ENCODE assay signal across 33 cellular contexts in the genomic region with DNA sequence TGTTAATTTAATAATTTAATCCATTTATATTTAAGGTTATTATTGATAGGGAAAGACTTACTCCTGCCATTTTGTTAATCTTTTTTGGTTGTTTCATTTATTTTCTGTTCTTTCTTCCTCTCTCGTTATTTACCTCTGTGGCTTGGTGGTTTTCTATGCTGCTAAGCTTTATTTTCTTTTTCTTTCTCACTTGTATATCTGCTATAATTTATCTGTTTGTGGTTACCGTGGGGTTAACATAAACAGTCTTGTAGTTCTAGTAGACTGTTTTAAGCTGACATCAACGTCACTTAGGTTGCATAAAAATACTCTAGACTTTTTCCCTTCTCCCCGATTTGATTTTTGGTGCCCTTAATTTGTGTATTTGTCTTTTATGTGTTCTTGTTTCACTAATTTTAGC.
"Had no signal": no experiment of that assay in that cellular context is flagged by ENCODE, and none has a peak within 500 bp of the region (broad histone marks: within the 10 kb centered on the region; RNA-seq: fewer than 3 reads in every experiment).

No MANE protein-coding gene starts in this region.

- H3K4me1 ChIP-seq: foreskin keratinocyte, gastrocnemius medialis, heart left ventricle had no signal

- H3K36me3 Mint-ChIP-seq: activated CD8-positive, alpha-beta memory T cell treated with anti-CD3 and anti-CD28 coated beads, Interleukin-2, amount 10 ng/mL, durations not matched to agents 7 days and 5 days; activated naive CD8-positive, alpha-beta T cell had no signal

- ATAC-seq: activated CD4-positive, alpha-beta T cell treated with anti-CD3 and anti-CD28 coated beads for 36 hours; activated CD8-positive, alpha-beta memory T cell treated with anti-CD3 and anti-CD28 coated beads, Interleukin-2, amount 10 ng/mL, durations not matched to agents 7 days and 5 days; activated CD8-positive, alpha-beta T cell treated with anti-CD3 and anti-CD28 coated beads for 36 hours; esophagus mucosa; foreskin keratinocyte; gastrocnemius medialis; heart left ventricle; T-helper 17 cell had no signal

- H3K9me3 Mint-ChIP-seq: activated CD4-positive, alpha-beta T cell treated with anti-CD3 and anti-CD28 coated beads, Interleukin-2, amount 10 ng/mL, durations not matched to agents 7 days and 5 days; endodermal cell had no signal

- H3K27ac ChIP-seq: brain microvascular endothelial cell, coronary artery, dorsolateral prefrontal cortex, foreskin keratinocyte, gastrocnemius medialis, heart left ventricle had no signal

- H3K36me3 ChIP-seq: brain microvascular endothelial cell, gastrocnemius medialis, heart left ventricle had no signal

- H3K27me3 ChIP-seq: brain microvascular endothelial cell, dorsolateral prefrontal cortex, foreskin keratinocyte, gastrocnemius medialis, heart left ventricle had no signal

- H3K27me3 Mint-ChIP-seq: activated CD4-positive, alpha-beta T cell treated with anti-CD3 and anti-CD28 coated beads for 36 hours; activated CD4-positive, alpha-beta T cell treated with anti-CD3 and anti-CD28 coated beads, Interleukin-2, amount 10 ng/mL, durations not matched to agents 7 days and 5 days; activated CD8-positive, alpha-beta memory T cell treated with anti-CD3 and anti-CD28 coated beads, Interleukin-2, amount 10 ng/mL, durations not matched to agents 7 days and 5 days; activated CD8-positive, alpha-beta T cell treated with anti-CD3 and anti-CD28 coated beads for 36 hours; activated naive CD8-positive, alpha-beta T cell; central memory CD8-positive, alpha-beta T cell; dendritic cell treated with granulocyte-macrophage colony-stimulating factor and Interleukin-4, amounts not matched to agents 40 ng/mL and 50 ng/mL, for 4 days; T-helper 17 cell had no signal

- H3K27ac Mint-ChIP-seq: activated CD4-positive, alpha-beta T cell treated with anti-CD3 and anti-CD28 coated beads for 36 hours; activated CD4-positive, alpha-beta T cell treated with anti-CD3 and anti-CD28 coated beads, Interleukin-2, amount 10 ng/mL, durations not matched to agents 7 days and 5 days; activated CD8-positive, alpha-beta memory T cell treated with anti-CD3 and anti-CD28 coated beads, Interleukin-2, amount 10 ng/mL, durations not matched to agents 7 days and 5 days; activated CD8-positive, alpha-beta T cell treated with anti-CD3 and anti-CD28 coated beads for 36 hours; activated naive CD8-positive, alpha-beta T cell; activated T-helper 1 cell treated with anti-CD3 and anti-CD28 coated beads, Interleukin-12 subunit alpha, Interleukin-12 subunit beta, Interleukin-2, Interleukin-4 antibody, amounts not matched to agents 30 ng/mL and 10 ng/mL and 1 ng/mL, durations not matched to agents 14 hours and 24 hours and 36 hours; dendritic cell treated with granulocyte-macrophage colony-stimulating factor and Interleukin-4, amounts not matched to agents 40 ng/mL and 50 ng/mL, for 4 days; endodermal cell; T-helper 17 cell; T-helper 2 cell treated with Interferon-gamma antibody and Interleukin-4, amounts not matched to agents 5 μg/mL and 100 μg/mL, for 36 hours had no signal

- H3K4me3 Mint-ChIP-seq: activated CD4-positive, alpha-beta T cell treated with anti-CD3 and anti-CD28 coated beads for 36 hours; activated CD4-positive, alpha-beta T cell treated with anti-CD3 and anti-CD28 coated beads, Interleukin-2, amount 10 ng/mL, durations not matched to agents 7 days and 5 days; activated CD8-positive, alpha-beta memory T cell treated with anti-CD3 and anti-CD28 coated beads, Interleukin-2, amount 10 ng/mL, durations not matched to agents 7 days and 5 days; activated CD8-positive, alpha-beta T cell treated with anti-CD3 and anti-CD28 coated beads for 36 hours; activated naive CD8-positive, alpha-beta T cell; activated T-helper 1 cell treated with anti-CD3 and anti-CD28 coated beads, Interleukin-12 subunit alpha, Interleukin-12 subunit beta, Interleukin-2, Interleukin-4 antibody, amounts not matched to agents 30 ng/mL and 10 ng/mL and 1 ng/mL, durations not matched to agents 14 hours and 24 hours and 36 hours; central memory CD8-positive, alpha-beta T cell; dendritic cell treated with granulocyte-macrophage colony-stimulating factor and Interleukin-4, amounts not matched to agents 40 ng/mL and 50 ng/mL, for 4 days; endodermal cell; T-helper 17 cell; T-helper 2 cell treated with Interferon-gamma antibody and Interleukin-4, amounts not matched to agents 5 μg/mL and 100 μg/mL, for 36 hours had no signal

- DNase-seq: activated CD4-positive, alpha-beta T cell treated with anti-CD3 and anti-CD28 coated beads for 36 hours; activated CD4-positive, alpha-beta T cell treated with anti-CD3 and anti-CD28 coated beads, Interleukin-2, amount 10 ng/mL, durations not matched to agents 7 days and 5 days; activated CD4-positive, alpha-beta T cell treated with anti-CD3 and anti-CD28 coated beads, Interleukin-2, amount 50 U/mL, for 4 hours; activated CD4-positive, CD25-positive, alpha-beta regulatory T cell; activated CD4-positive, CD25-positive, alpha-beta regulatory T cell treated with anti-CD3 and anti-CD28 coated beads, Interleukin-2, amount 50 U/mL, for 72 hours; activated CD8-positive, alpha-beta memory T cell treated with anti-CD3 and anti-CD28 coated beads, Interleukin-2, amount 10 ng/mL, durations not matched to agents 7 days and 5 days; activated CD8-positive, alpha-beta memory T cell treated with anti-CD3 and anti-CD28 coated beads, Interleukin-2, amount 50 U/mL, for 4 hours; activated CD8-positive, alpha-beta T cell treated with anti-CD3 and anti-CD28 coated beads for 36 hours; activated gamma-delta T cell treated with Interleukin-2 at 50 U/mL for 16 hours; activated naive CD4-positive, alpha-beta T cell treated with anti-CD3 and anti-CD28 coated beads, Interleukin-2, amount 50 U/mL, for 16 hours; activated naive CD4-positive, alpha-beta T cell treated with Interleukin-2 at 50 U/mL for 16 hours; activated T-cell treated with anti-CD3 and anti-CD28 coated beads, Interleukin-2, amount 50 U/mL, for 1 hour; activated T-cell treated with anti-CD3 and anti-CD28 coated beads, Interleukin-2, amount 50 U/mL, for 48 hours; amniotic stem cell; anterior cingulate cortex; brain microvascular endothelial cell; dorsolateral prefrontal cortex; effector memory CD4-positive, alpha-beta T cell; endodermal cell; foreskin keratinocyte; gastrocnemius medialis; glutamatergic neuron; heart left ventricle; T-helper 1 cell; T-helper 17 cell; T1000 had no signal

- H3K4me1 Mint-ChIP-seq: activated CD4-positive, alpha-beta T cell treated with anti-CD3 and anti-CD28 coated beads for 36 hours; activated CD4-positive, alpha-beta T cell treated with anti-CD3 and anti-CD28 coated beads, Interleukin-2, amount 10 ng/mL, durations not matched to agents 7 days and 5 days; activated CD8-positive, alpha-beta memory T cell treated with anti-CD3 and anti-CD28 coated beads, Interleukin-2, amount 10 ng/mL, durations not matched to agents 7 days and 5 days; central memory CD8-positive, alpha-beta T cell; T-helper 17 cell had no signal

- H3K4me3 ChIP-seq: coronary artery, dorsolateral prefrontal cortex, gastrocnemius medialis, heart left ventricle had no signal
